29 cellular contexts compared by ENCODE assay signal in genomic region chr3:32897981-32898623, GRCh38. TPM values are rescaled to one million over a fixed set of nuclear protein-coding genes. Genes with fewer than 3 reads are reported as not detected.
DNase-seq lines count a peak whose midpoint lies in the region; ATAC-seq, FAIRE-seq and TF ChIP-seq lines count a peak whose summit lies in the region.
"Had no signal": no experiment of that assay in that cellular context is flagged by ENCODE, and none has a peak within 500 bp of the region (broad histone marks: within the 10 kb centered on the region; RNA-seq: fewer than 3 reads in every experiment).

No MANE protein-coding gene starts in this region.

- H3K36me3 Mint-ChIP-seq in type B pancreatic cell = peaks cover 6% of the 10 kb centered on the region
- H3K36me3 Mint-ChIP-seq: activated naive CD4-positive, alpha-beta T cell treated with anti-CD3 and anti-CD28 coated beads, Interleukin-2, amount 50 U/mL, for 72 hours; stimulated activated effector memory CD8-positive, alpha-beta T cell treated with anti-CD3 and anti-CD28 coated beads, Interleukin-12 subunit alpha, Interleukin-12 subunit beta, amount 100 ng/mL, for 72 hours had no signal

- ATAC-seq in K562 (peak; percentile 59), omental fat pad (ENCODE audit: low FRiP score) (no peak), GM21825 (IDR thresholded peaks at IDR 0.05; ENCODE audit: unreplicated experiment) (no peak)
- ATAC-seq: activated naive CD4-positive, alpha-beta T cell treated with anti-CD3 and anti-CD28 coated beads, Interleukin-2, amount 50 U/mL, for 72 hours; left lung; stimulated activated effector memory CD8-positive, alpha-beta T cell treated with anti-CD3 and anti-CD28 coated beads, Interleukin-12 subunit alpha, Interleukin-12 subunit beta, amount 100 ng/mL, for 72 hours had no signal

- in situ Hi-C loops in K562 (cut with MboI) = no loop called here

- no peaks in the 10 kb centered on the region for H3K9me3 Mint-ChIP-seq in type B pancreatic cell
- H3K9me3 Mint-ChIP-seq: activated naive CD4-positive, alpha-beta T cell treated with anti-CD3 and anti-CD28 coated beads, Interleukin-2, amount 50 U/mL, for 72 hours; activated T-helper 2 cell treated with anti-CD3 and anti-CD28 coated beads, Interferon-gamma antibody, Interleukin-2, Interleukin-4, amounts not matched to agents 10 μg/mL and 5 μg/mL and 100 μg/mL, durations not matched to agents 14 hours and 24 hours and 36 hours; stimulated activated effector memory CD8-positive, alpha-beta T cell treated with anti-CD3 and anti-CD28 coated beads, Interleukin-12 subunit alpha, Interleukin-12 subunit beta, amount 100 ng/mL, for 72 hours had no signal

- 0% methylated on average over 5 of the region's 5 CpGs for WGBS in K562 (ENCODE audit: insufficient coverage, low coverage, missing lambda C conversion rate)

- no peak overlapping the region for H3K9ac ChIP-seq in K562 (ENCODE audit: insufficient read depth in 1 of 2, low read depth in 2 of 2, low read length in 2 of 2)

- H3K9me1 ChIP-seq in K562 (ENCODE audit: control insufficient read depth, insufficient read depth, low read length) = no peaks in the 10 kb centered on the region

- no peak for TF ChIP-seq EP300 in K562 (IDR thresholded peaks at IDR 0.05; ENCODE audit: low read length)

- no peak for TF ChIP-seq RAD21 in K562 (CRISPR knock-in tag; conservative IDR thresholded peaks at IDR 0.05 in 1 of 2, IDR thresholded peaks at IDR 0.05 in 1 of 2)

- no peaks in the 10 kb centered on the region for H3K9me3 ChIP-seq in K562 (replicated peaks; ENCODE audit: control insufficient read depth, insufficient read depth, low read depth, low read length)
- H3K9me3 ChIP-seq: left lung, tibial nerve had no signal

- intact Hi-C loops in K562 (cut with micrococcal nuclease) = no loop called here

- no peak overlapping the region for H3K27ac ChIP-seq in K562 (ENCODE audit: extremely low read depth, low read depth, low read length)
- H3K27ac ChIP-seq: 22Rv1, epithelial cell of prostate, left lung, tibial nerve had no signal

- no peaks in the 10 kb centered on the region for H3K27me3 Mint-ChIP-seq in type B pancreatic cell

- DNase-seq in NCI-H82 (lab: John Stamatoyannopoulos, UW) (peak; percentile 0), NCI-H82 treated with DMSO at 0.1 percent for 48 hours (lab: John Stamatoyannopoulos, UW; ENCODE audit: unreplicated experiment) (no peak), K562 (ENCODE audit: extremely low read depth in 1 of 4, low spot score in 3 of 4) (peak in 1 of 4 experiments; percentile 12), kidney epithelial cell (ENCODE audit: low read depth) (no peak), type B pancreatic cell (ENCODE audit: extremely low spot score, unreplicated experiment) (no peak), omental fat pad (ENCODE audit: low spot score) (no peak)
- DNase-seq in activated CD4-positive, alpha-beta T cell treated with anti-CD3 and anti-CD28 coated beads for 1 hour = no peak
- DNase-seq: activated CD4-positive, alpha-beta T cell treated with anti-CD3 and anti-CD28 coated beads for 48 hours; activated T-cell treated with anti-CD3 and anti-CD28 coated beads for 4 hours; DMS79; GDM1; GOT3; KG1; left lung; mesenchymal stem cell; NCI-H1105 treated with DMSO at 0.1 percent for 48 hours; NCI-H2029 had no signal

- no peaks in the 10 kb centered on the region for H3K79me2 ChIP-seq in K562 (ENCODE audit: control insufficient read depth, insufficient read depth, low read length)

- H3K36me3 ChIP-seq in K562 (ENCODE audit: control insufficient read depth, insufficient read depth, low read length) = no peaks in the 10 kb centered on the region
- H3K36me3 ChIP-seq in kidney epithelial cell (ENCODE audit: control insufficient read depth, insufficient read depth, low read length) = no peaks in the 10 kb centered on the region
- H3K36me3 ChIP-seq: left lung, tibial nerve had no signal

- H3K4me3 ChIP-seq in K562 (no peak overlapping the region), kidney epithelial cell (ENCODE audit: low read depth, low read length) (no peak overlapping the region)
- H3K4me3 ChIP-seq: left lung, tibial nerve had no signal

- peaks cover 7% of the 10 kb centered on the region for H3K4me1 Mint-ChIP-seq in type B pancreatic cell (ENCODE audit: unreplicated experiment)
- H3K4me1 Mint-ChIP-seq: stimulated activated effector memory CD8-positive, alpha-beta T cell treated with anti-CD3 and anti-CD28 coated beads, Interleukin-12 subunit alpha, Interleukin-12 subunit beta, amount 100 ng/mL, for 72 hours had no signal

- no peak overlapping the region for H3K4me2 ChIP-seq in K562 (ENCODE audit: insufficient read depth, low read length)

- no peak for FAIRE-seq in K562 (lab: Jason Lieb, UNC)
- FAIRE-seq: colon, RCC 7860 had no signal

- H3K27ac Mint-ChIP-seq in type B pancreatic cell = peak overlapping the region; percentile 2
- H3K27ac Mint-ChIP-seq: activated naive CD4-positive, alpha-beta T cell treated with anti-CD3 and anti-CD28 coated beads, Interleukin-2, amount 50 U/mL, for 72 hours; activated T-helper 2 cell treated with anti-CD3 and anti-CD28 coated beads, Interferon-gamma antibody, Interleukin-2, Interleukin-4, amounts not matched to agents 10 μg/mL and 5 μg/mL and 100 μg/mL, durations not matched to agents 14 hours and 24 hours and 36 hours; CD14-positive monocyte; stimulated activated effector memory CD8-positive, alpha-beta T cell treated with anti-CD3 and anti-CD28 coated beads, Interleukin-12 subunit alpha, Interleukin-12 subunit beta, amount 100 ng/mL, for 72 hours had no signal

- TF ChIP-seq CTCF in K562 (IDR thresholded peaks at IDR 0.05 in 2 of 3, conservative IDR thresholded peaks at IDR 0.05 in 1 of 3; ENCODE audit: insufficient read depth in 2 of 3, low read depth in 1 of 3, low read length in 3 of 3) = peak; percentile 16 to 31 (median 27); a peak in 2 of 6 replicates
- peak; percentile 15 for TF ChIP-seq CTCF in kidney epithelial cell (IDR thresholded peaks at IDR 0.05; ENCODE audit: insufficient read depth, low read length, poor library complexity, severe bottlenecking)
- TF ChIP-seq CTCF in type B pancreatic cell (conservative IDR thresholded peaks at IDR 0.05) = peak; percentile 25
- TF ChIP-seq CTCF in omental fat pad (IDR thresholded peaks at IDR 0.05) = no peak

- no peak for TF ChIP-seq POLR2A in K562 (conservative IDR thresholded peaks at IDR 0.05)

- H3K4me3 Mint-ChIP-seq in type B pancreatic cell = no peak overlapping the region
- H3K4me3 Mint-ChIP-seq: CD14-positive monocyte; stimulated activated effector memory CD8-positive, alpha-beta T cell treated with anti-CD3 and anti-CD28 coated beads, Interleukin-12 subunit alpha, Interleukin-12 subunit beta, amount 100 ng/mL, for 72 hours had no signal

- CTCF ChIA-PET in K562 (lab: Yijun Ruan, JAX; ENCODE audit: low intra/inter-chr PET ratio) = no interaction called here

- BruUV-seq in K562 (replicated peaks; lab: Mats Ljungman, UMichigan) = no TSS peak

- H3K4me1 ChIP-seq in K562 (replicated peaks in 1 of 2; ENCODE audit: control insufficient read depth in 2 of 2, insufficient read depth in 2 of 2, low read length in 2 of 2) = peaks cover 0 to 2% of the 10 kb centered on the region in 2 experiments; a peak in 1 of 5 replicates

- H4K20me1 ChIP-seq in K562 (replicated peaks; ENCODE audit: control insufficient read depth, insufficient read depth, low read length) = no peaks in the 10 kb centered on the region

- POLR2A ChIA-PET in K562 (lab: Yijun Ruan, JAX) = interaction anchor here (0.6 to 0.9 kb wide), 2 partner anchors 10 to 761 kb away, joined by 3 read pairs; no protein-coding TSS in a partner anchor

- peaks cover 36 to 61% of the 10 kb centered on the region in 2 experiments for H3K27me3 ChIP-seq in K562 (ENCODE audit: control insufficient read depth in 2 of 2, insufficient read depth in 2 of 2, low read length in 2 of 2)
- no peaks in the 10 kb centered on the region for H3K27me3 ChIP-seq in kidney epithelial cell (ENCODE audit: control insufficient read depth, insufficient read depth, low read length)
- H3K27me3 ChIP-seq: tibial nerve had no signal

- no peak overlapping the region for H2AFZ ChIP-seq in K562 (ENCODE audit: low read depth, low read length)

TF ChIP-seq in K562, 482 proteins besides CTCF, POLR2A, EP300 and RAD21 (continues in another document):
- TF ChIP-seq TEAD2 (tag; IDR thresholded peaks at IDR 0.05) (peak; percentile 88), ZNF133 (CRISPR knock-in tag; IDR thresholded peaks at IDR 0.05) (no peak), TRIM28 (IDR thresholded peaks at IDR 0.05) (no peak)

RNA-seq across cellular contexts. Expression of gene CCR4, which starts 53.3 kb away (rescaled TPM):
- total RNA-seq in K562 (2011; cell fraction: chromatin; rRNA removed; ENCODE audit: low replicate concordance) = 0.65 and 1.2 TPM in 2 replicates
- 0.83 and 0.92 TPM in 2 replicates for total RNA-seq in K562 (2011; cell fraction: nucleolus; rRNA removed)
- 0.88 and 1.1 TPM in 2 replicates for total RNA-seq in K562 (2011; cell fraction: nucleoplasm; rRNA removed)
- total RNA-seq in K562 (2014; rRNA removed) (0.20 and 0.45 TPM in 2 replicates), K562 (2014; rRNA removed; fragmentation: Illumina TruSeq; extraction: Trizol) (0.22 and 0.45 TPM in 2 replicates), K562 (2015; rRNA removed; fragmentation: Illumina TruSeq; extraction: Trizol) (0.04 TPM in 1 of 2 replicates, not detected in the other), K562 (2021) (0.47 and 0.49 TPM in 2 replicates), kidney epithelial cell (not detected in 2 replicates), type B pancreatic cell (ENCODE audit: low replicate concordance) (not detected in 2 replicates), omental fat pad (1 to 10 TPM in 1 of 4 donors, under 1 TPM in 2, not detected in 1; 0.46 to 1.6 (median 0.69) TPM)
- polyA plus RNA-seq in K562 (2011; rRNA removed) (0.27 and 0.47 TPM in 2 replicates), K562 (2014; fragmentation: Illumina TruSeq; extraction: Trizol) (0.28 and 0.33 TPM in 2 replicates), K562 (2014; fragmentation: Nextera tagmentation; extraction: Ambion mirVana) (under 1 TPM in 1 of 2 experiments, not detected in 1; 0.04 TPM), K562 (2014; rRNA removed) (0.19 and 0.20 TPM in 2 replicates)
- polyA plus RNA-seq in K562 (2011; cell fraction: cytosol; rRNA removed) = 0.25 and 0.36 TPM in 2 replicates
- 0.17 and 0.21 TPM in 2 replicates for polyA plus RNA-seq in K562 (2011; cell fraction: nucleus; rRNA removed)
- 0.07 TPM in 2 replicates for polyA plus RNA-seq in K562 (2012)
- polyA minus RNA-seq in K562 (2011; rRNA and poly(A)+ RNA removed) = 0.39 and 0.77 TPM in 2 replicates
- 0.38 and 0.64 TPM in 2 replicates for polyA minus RNA-seq in K562 (2011; cell fraction: cytosol; rRNA and poly(A)+ RNA removed)
- 0.22 and 0.27 TPM in 2 replicates for polyA minus RNA-seq in K562 (2011; cell fraction: nucleus; rRNA and poly(A)+ RNA removed)
- total RNA-seq: HT-29, MCF 10A had no signal

Comparison
In these comparisons a context has a peak if more than half of its experiments do, and no peak if none do; other contexts are left out.
1. CTCF ChIP-seq: peak in K562 (3 of 3), kidney epithelial cell (single experiment) and type B pancreatic cell (single experiment); none in omental fat pad (0 of 3).